ENCODE assay signal across 11 cellular contexts in genomic region chr19:44926245-44927077, GRCh38. TPM values are rescaled to one million over a fixed set of nuclear protein-coding genes. Genes with fewer than 3 reads are reported as not detected.
A peak's percentile ranks its signal among the peaks of the same experiment; 100 is the strongest.
DNase-seq lines count a peak whose midpoint lies in the region; ATAC-seq, FAIRE-seq and TF ChIP-seq lines count a peak whose summit lies in the region.
"Not testable (repeated sequence)": the region's sequence is repeated elsewhere in the genome, so short reads cannot be mapped to it uniquely, and the experiment has no call there.
"Had no signal": no experiment of that assay in that cellular context is flagged by ENCODE, and none has a peak within 500 bp of the region (broad histone marks: within the 10 kb centered on the region; RNA-seq: fewer than 3 reads in every experiment).

No MANE protein-coding gene starts in this region.

- not testable (repeated sequence) for H3K9me3 Mint-ChIP-seq in activated CD8-positive, alpha-beta T cell treated with anti-CD3 and anti-CD28 coated beads for 36 hours; effector memory CD8-positive, alpha-beta T cell

- H3K9me3 ChIP-seq in keratinocyte (ENCODE audit: control insufficient read depth, low read depth, low read length); trophoblast cell (ENCODE audit: insufficient read depth, low read depth, low read length): not testable (repeated sequence)

- CTCF ChIA-PET in activated CD8-positive, alpha-beta T cell treated with anti-CD3 and anti-CD28 coated beads for 36 hours (lab: Charles Lee), result not testable (repeated sequence)

- H3K4me3 Mint-ChIP-seq in activated CD8-positive, alpha-beta T cell treated with anti-CD3 and anti-CD28 coated beads for 36 hours, result not testable (repeated sequence)
- H3K4me3 Mint-ChIP-seq in effector memory CD8-positive, alpha-beta T cell, result peak overlapping the region; percentile 33 to 73

- not testable (repeated sequence) for H3K4ac ChIP-seq in trophoblast cell (ENCODE audit: low read depth, low read length)

- not testable (repeated sequence) for H3K4me1 ChIP-seq in keratinocyte (ENCODE audit: control insufficient read depth, extremely low read depth, insufficient read depth, low read length); trophoblast cell (ENCODE audit: control insufficient read depth in 1 of 2, insufficient read depth in 2 of 2, low read length in 2 of 2)

- H3K36me3 ChIP-seq in keratinocyte (ENCODE audit: control insufficient read depth in 2 of 2, extremely low read depth in 1 of 2, insufficient read depth in 2 of 2, low read length in 2 of 2); trophoblast cell (ENCODE audit: control insufficient read depth in 1 of 2, insufficient read depth in 2 of 2, low read length in 2 of 2): not testable (repeated sequence)

- H2BK12ac ChIP-seq in trophoblast cell (ENCODE audit: low read length), result not testable (repeated sequence)

- H2BK5ac ChIP-seq in trophoblast cell (ENCODE audit: low read depth, low read length, poor library complexity), result not testable (repeated sequence)

- H3K27me3 ChIP-seq in keratinocyte (ENCODE audit: control insufficient read depth, extremely low read depth, insufficient read depth, low read length); trophoblast cell (ENCODE audit: insufficient read depth, low read length): not testable (repeated sequence)

- not testable (repeated sequence) for H3K18ac ChIP-seq in trophoblast cell (ENCODE audit: low read length)

- H3K23ac ChIP-seq in trophoblast cell (ENCODE audit: low read length), result not testable (repeated sequence)

- WGBS in trophoblast cell (ENCODE audit: extremely low coverage, insufficient coverage, insufficient read length), result no CpG with 5 or more reads among the region's 19 CpGs

- ATAC-seq in activated CD8-positive, alpha-beta T cell treated with anti-CD3 and anti-CD28 coated beads for 36 hours, result peak; percentile 7
- not testable (repeated sequence) for ATAC-seq in effector memory CD8-positive, alpha-beta T cell (replicated peaks)

- H3K14ac ChIP-seq in trophoblast cell (ENCODE audit: low read length), result not testable (repeated sequence)

- dilution Hi-C loops in keratinocyte (cut with MboI; ENCODE audit: extremely low pct_ligation_motif_present, low sequenced_read_pairs), result not testable (repeated sequence)

- H3K27ac ChIP-seq in keratinocyte (ENCODE audit: control insufficient read depth, insufficient read depth, low read length); trophoblast cell (ENCODE audit: low read depth, low read length): not testable (repeated sequence)

- H3K79me2 ChIP-seq in keratinocyte (ENCODE audit: control insufficient read depth, insufficient read depth, low read length); trophoblast cell (ENCODE audit: control insufficient read depth, insufficient read depth, low read length, poor library complexity): not testable (repeated sequence)

- not testable (repeated sequence) for H3K79me1 ChIP-seq in trophoblast cell (ENCODE audit: low read length)

- FAIRE-seq in HTR-8/SVneo (lab: Jason Lieb, UNC) (peak; percentile 4), keratinocyte (lab: Jason Lieb, UNC) (peak; percentile 58)

- not testable (repeated sequence) for H2BK120ac ChIP-seq in trophoblast cell (ENCODE audit: insufficient read depth, low read length, poor library complexity)

- H3K9me1 ChIP-seq in keratinocyte (ENCODE audit: control insufficient read depth, extremely low read depth, insufficient read depth, low read length), result not testable (repeated sequence)

- not testable (repeated sequence) for H3K9ac ChIP-seq in keratinocyte (ENCODE audit: control insufficient read depth, extremely low read depth, insufficient read depth, low read length); trophoblast cell (ENCODE audit: low read length)

- not testable (repeated sequence) for H4K12ac ChIP-seq in trophoblast cell (ENCODE audit: low read depth, low read length)

- H3K27me3 Mint-ChIP-seq in activated CD8-positive, alpha-beta T cell treated with anti-CD3 and anti-CD28 coated beads for 36 hours, result peaks cover 15% of the 10 kb centered on the region
- peaks cover 32 to 36% of the 10 kb centered on the region in 2 donors for H3K27me3 Mint-ChIP-seq in effector memory CD8-positive, alpha-beta T cell

- not testable (repeated sequence) for H3K36me3 Mint-ChIP-seq in activated CD8-positive, alpha-beta T cell treated with anti-CD3 and anti-CD28 coated beads for 36 hours (ENCODE audit: low read depth); effector memory CD8-positive, alpha-beta T cell (ENCODE audit: insufficient read depth)

- H3K4me1 Mint-ChIP-seq in activated CD8-positive, alpha-beta T cell treated with anti-CD3 and anti-CD28 coated beads for 36 hours (ENCODE audit: low read depth), result not testable (repeated sequence)
- H3K4me1 Mint-ChIP-seq in effector memory CD8-positive, alpha-beta T cell (ENCODE audit: low read depth in 2 of 2), result peaks cover 7 to 11% of the 10 kb centered on the region in 2 donors

- H3K4me2 ChIP-seq in keratinocyte (ENCODE audit: control insufficient read depth, extremely low read depth, insufficient read depth, low read depth, low read length), result peak overlapping the region; percentile 62
- H3K4me2 ChIP-seq in trophoblast cell (ENCODE audit: low read length), result peak overlapping the region; percentile 58

- not testable (repeated sequence) for H2AK5ac ChIP-seq in trophoblast cell (ENCODE audit: low read length)

- not testable (repeated sequence) for H3K27ac Mint-ChIP-seq in activated CD8-positive, alpha-beta T cell treated with anti-CD3 and anti-CD28 coated beads for 36 hours; effector memory CD8-positive, alpha-beta T cell

- H2AFZ ChIP-seq in keratinocyte (ENCODE audit: control insufficient read depth, low read length) (peak overlapping the region; percentile 22), trophoblast cell (ENCODE audit: insufficient read depth, low read length, poor library complexity) (peak overlapping the region; percentile 66)

- not testable (repeated sequence) for H4K8ac ChIP-seq in trophoblast cell (ENCODE audit: low read depth, low read length)

- DNase-seq in AG09309 (ENCODE audit: low read depth); HTR-8/SVneo (ENCODE audit: insufficient read length, low spot score); activated CD8-positive, alpha-beta T cell treated with anti-CD3 and anti-CD28 coated beads for 36 hours; effector memory CD8-positive, alpha-beta T cell; keratinocyte (ENCODE audit: low read depth, low spot score); trophoblast cell: not testable (repeated sequence)

- H4K91ac ChIP-seq in trophoblast cell (ENCODE audit: low read depth, low read length), result not testable (repeated sequence)

- intact Hi-C loops in activated CD8-positive, alpha-beta T cell treated with anti-CD3 and anti-CD28 coated beads for 36 hours (cut with micrococcal nuclease), result not testable (repeated sequence)

- not testable (repeated sequence) for TF ChIP-seq CTCF in AG09309 (IDR thresholded peaks at IDR 0.05; ENCODE audit: control insufficient read depth, insufficient read depth, low read depth, low read length, missing control alignments); activated CD8-positive, alpha-beta T cell treated with anti-CD3 and anti-CD28 coated beads for 36 hours (IDR thresholded peaks at IDR 0.05); keratinocyte (optimal IDR thresholded peaks at IDR 0.05 in 1 of 3, IDR thresholded peaks at IDR 0.05 in 1 of 3, conservative IDR thresholded peaks at IDR 0.05 in 1 of 3; ENCODE audit: extremely low read depth in 1 of 3, insufficient read depth in 2 of 3, low read length in 3 of 3)

- H3K4me3 ChIP-seq in AG09309 (ENCODE audit: control insufficient read depth, low read depth, low read length), result peak overlapping the region; percentile 25
- peak overlapping the region in 2 of 3 experiments; percentile 10 to 11 for H3K4me3 ChIP-seq in keratinocyte (ENCODE audit: control insufficient read depth in 2 of 3, extremely low read depth in 1 of 3, insufficient read depth in 2 of 3, low read depth in 1 of 3, low read length in 3 of 3)
- not testable (repeated sequence) for H3K4me3 ChIP-seq in trophoblast cell (ENCODE audit: low read depth, low read length)

- not testable (repeated sequence) for H4K20me1 ChIP-seq in keratinocyte (ENCODE audit: control insufficient read depth, extremely low read depth, insufficient read depth, low read length)

- POLR2A ChIA-PET in activated CD8-positive, alpha-beta T cell treated with anti-CD3 and anti-CD28 coated beads for 36 hours (lab: Charles Lee), result interaction anchor here (1.5 kb wide), 1 partner anchor 10 kb away, joined by 3 read pairs; no protein-coding TSS in a partner anchor

RNA-seq across cellular contexts. Expression of gene APOC1, which starts 12.1 kb away (rescaled TPM):
- 1 to 10 TPM; 2.5 to 3.6 TPM for total RNA-seq in activated CD8-positive, alpha-beta T cell treated with anti-CD3 and anti-CD28 coated beads for 36 hours
- polyA plus RNA-seq in keratinocyte, result 0.40 to 0.79 TPM (median 0.65 TPM) in 3 replicates
- polyA plus RNA-seq in keratinocyte (2011; ENCODE audit: low read depth), result not detected
- 0.24 and 0.64 TPM in 2 replicates for polyA plus RNA-seq in keratinocyte (2011; cell fraction: cytosol; rRNA removed)
- polyA plus RNA-seq in keratinocyte (2011; cell fraction: nucleus; rRNA removed), result 0.28 TPM in 1 of 2 replicates, not detected in the other
- 1.3 TPM in 1 of 2 replicates, not detected in the other for polyA plus RNA-seq in keratinocyte (2012; ENCODE audit: low replicate concordance)
- 0.54 TPM in 1 of 3 replicates, not detected in the others for polyA minus RNA-seq in keratinocyte
- not detected for polyA minus RNA-seq in keratinocyte (2011; cell fraction: cytosol; rRNA and poly(A)+ RNA removed)
- not detected in 2 replicates for polyA minus RNA-seq in keratinocyte (2011; cell fraction: nucleus; rRNA and poly(A)+ RNA removed)
- polyA plus RNA-seq in trophoblast cell (2013), result 192 and 210 TPM in 2 replicates
- total RNA-seq: A172, natural killer cell had no signal

RNA-seq across cellular contexts. Expression of gene APOC4, which starts 15.6 kb away (rescaled TPM):
- total RNA-seq in activated CD8-positive, alpha-beta T cell treated with anti-CD3 and anti-CD28 coated beads for 36 hours, result not detected
- not detected in 3 replicates for polyA plus RNA-seq in keratinocyte
- not detected for polyA plus RNA-seq in keratinocyte (2011; ENCODE audit: low read depth)
- polyA plus RNA-seq in keratinocyte (2011; cell fraction: cytosol; rRNA removed), result not detected in 2 replicates
- polyA plus RNA-seq in keratinocyte (2011; cell fraction: nucleus; rRNA removed), result not detected in 2 replicates
- not detected in 2 replicates for polyA plus RNA-seq in keratinocyte (2012; ENCODE audit: low replicate concordance)
- not detected in 3 replicates for polyA minus RNA-seq in keratinocyte
- not detected for polyA minus RNA-seq in keratinocyte (2011; cell fraction: cytosol; rRNA and poly(A)+ RNA removed)
- polyA minus RNA-seq in keratinocyte (2011; cell fraction: nucleus; rRNA and poly(A)+ RNA removed), result not detected in 2 replicates
- not detected in 2 replicates for polyA plus RNA-seq in trophoblast cell (2013)
- total RNA-seq: A172, bronchial epithelial cell, natural killer cell, spleen, urinary bladder had no signal
- polyA plus RNA-seq: urinary bladder had no signal

RNA-seq across cellular contexts. Expression of gene APOC2, which starts 19.4 kb away (rescaled TPM):
- not detected for total RNA-seq in activated CD8-positive, alpha-beta T cell treated with anti-CD3 and anti-CD28 coated beads for 36 hours
- not detected in 3 replicates for polyA plus RNA-seq in keratinocyte
- not detected for polyA plus RNA-seq in keratinocyte (2011; ENCODE audit: low read depth)
- not detected in 2 replicates for polyA plus RNA-seq in keratinocyte (2011; cell fraction: cytosol; rRNA removed)
- not detected in 2 replicates for polyA plus RNA-seq in keratinocyte (2011; cell fraction: nucleus; rRNA removed)
- not detected in 2 replicates for polyA plus RNA-seq in keratinocyte (2012; ENCODE audit: low replicate concordance)
- not detected in 3 replicates for polyA minus RNA-seq in keratinocyte
- not detected for polyA minus RNA-seq in keratinocyte (2011; cell fraction: cytosol; rRNA and poly(A)+ RNA removed)
- not detected in 2 replicates for polyA minus RNA-seq in keratinocyte (2011; cell fraction: nucleus; rRNA and poly(A)+ RNA removed)
- not detected in 2 replicates for polyA plus RNA-seq in trophoblast cell (2013)
- total RNA-seq: A172, bronchial epithelial cell, natural killer cell, urinary bladder had no signal

RNA-seq across cellular contexts. Expression of gene APOE, which starts 20.9 kb away (rescaled TPM):
- 1 to 10 TPM in 1 of 2 experiments, under 1 TPM in 1; 0.87 to 1.2 TPM for total RNA-seq in activated CD8-positive, alpha-beta T cell treated with anti-CD3 and anti-CD28 coated beads for 36 hours
- polyA plus RNA-seq in keratinocyte, result 27.9 to 217 TPM (median 30.2 TPM) in 3 replicates
- polyA plus RNA-seq in keratinocyte (2011; ENCODE audit: low read depth), result 135 TPM
- 18.9 and 102 TPM in 2 replicates for polyA plus RNA-seq in keratinocyte (2011; cell fraction: cytosol; rRNA removed)
- 167 and 253 TPM in 2 replicates for polyA plus RNA-seq in keratinocyte (2011; cell fraction: nucleus; rRNA removed)
- 32.3 and 77.9 TPM in 2 replicates for polyA plus RNA-seq in keratinocyte (2012; ENCODE audit: low replicate concordance)
- 5.2 to 15.2 TPM (median 8.3 TPM) in 3 replicates for polyA minus RNA-seq in keratinocyte
- 75.2 TPM for polyA minus RNA-seq in keratinocyte (2011; cell fraction: cytosol; rRNA and poly(A)+ RNA removed)
- polyA minus RNA-seq in keratinocyte (2011; cell fraction: nucleus; rRNA and poly(A)+ RNA removed), result 46.1 and 65.3 TPM in 2 replicates
- 836 and 837 TPM in 2 replicates for polyA plus RNA-seq in trophoblast cell (2013)

RNA-seq across cellular contexts. Expression of gene CLPTM1, which starts 28.7 kb away (rescaled TPM):
- 10 to 100 TPM; 38.6 to 39.8 TPM for total RNA-seq in activated CD8-positive, alpha-beta T cell treated with anti-CD3 and anti-CD28 coated beads for 36 hours
- polyA plus RNA-seq in keratinocyte, result 44.6 to 74.6 TPM (median 47.1 TPM) in 3 replicates
- 167 TPM for polyA plus RNA-seq in keratinocyte (2011; ENCODE audit: low read depth)
- 53.5 and 67.8 TPM in 2 replicates for polyA plus RNA-seq in keratinocyte (2011; cell fraction: cytosol; rRNA removed)
- 88.7 and 102 TPM in 2 replicates for polyA plus RNA-seq in keratinocyte (2011; cell fraction: nucleus; rRNA removed)
- 66.0 and 67.4 TPM in 2 replicates for polyA plus RNA-seq in keratinocyte (2012; ENCODE audit: low replicate concordance)
- polyA minus RNA-seq in keratinocyte, result 80.3 to 169 TPM (median 87.7 TPM) in 3 replicates
- polyA minus RNA-seq in keratinocyte (2011; cell fraction: cytosol; rRNA and poly(A)+ RNA removed), result 92.7 TPM
- polyA minus RNA-seq in keratinocyte (2011; cell fraction: nucleus; rRNA and poly(A)+ RNA removed), result 63.9 and 65.5 TPM in 2 replicates
- polyA plus RNA-seq in trophoblast cell (2013), result 94.4 and 100 TPM in 2 replicates
